Comparison of ENCODE assay signal across 20 cellular contexts in genomic region chr11:9253086-9253485, GRCh38. TPM values are rescaled to one million over a fixed set of nuclear protein-coding genes. Genes with fewer than 3 reads are reported as not detected.
DNase-seq lines count a peak whose midpoint lies in the region; ATAC-seq and TF ChIP-seq lines count a peak whose summit lies in the region.
"Had no signal": no experiment of that assay in that cellular context is flagged by ENCODE, and none has a peak within 500 bp of the region (broad histone marks: within the 10 kb centered on the region; RNA-seq: fewer than 3 reads in every experiment).

No MANE protein-coding gene starts in this region.

- peaks cover 11 to 34% (median 19%) of the 10 kb centered on the region in 4 donors for H3K4me1 Mint-ChIP-seq in CD4-positive, CD25-positive, alpha-beta regulatory T cell
- H3K4me1 Mint-ChIP-seq in HFFc6 (ENCODE audit: low read depth) (peaks cover 38% of the 10 kb centered on the region), osteocyte (ENCODE audit: unreplicated experiment) (peaks cover 26% of the 10 kb centered on the region)
- H3K4me1 Mint-ChIP-seq in effector memory CD8-positive, alpha-beta T cell (ENCODE audit: low read depth in 2 of 2) = peaks cover 9 to 12% of the 10 kb centered on the region in 2 donors
- peaks cover 50% of the 10 kb centered on the region for H3K4me1 Mint-ChIP-seq in activated T-cell treated with anti-CD3 and anti-CD28 coated beads, Interleukin-2, amount 50 U/mL, for 24 hours (ENCODE audit: low read depth)

- TF ChIP-seq POLR2A in body of pancreas (IDR thresholded peaks at IDR 0.05) = no peak

- H3K9me3 ChIP-seq in CD4-positive, CD25-positive, alpha-beta regulatory T cell (ENCODE audit: control insufficient read depth in 2 of 2, low read length in 2 of 2) = no peaks in the 10 kb centered on the region
- H3K9me3 ChIP-seq in body of pancreas = no peaks in the 10 kb centered on the region
- H3K9me3 ChIP-seq: stomach, uterus had no signal

- no peak overlapping the region for H3K27ac ChIP-seq in CD4-positive, CD25-positive, alpha-beta regulatory T cell (ENCODE audit: insufficient read depth, low read length, poor library complexity, severe bottlenecking)
- H3K27ac ChIP-seq in body of pancreas = no peak overlapping the region
- H3K27ac ChIP-seq: epithelial cell of prostate had no signal

- no peaks in the 10 kb centered on the region for H3K27me3 ChIP-seq in CD4-positive, CD25-positive, alpha-beta regulatory T cell (ENCODE audit: control insufficient read depth, insufficient read depth, low read length)
- H3K27me3 ChIP-seq in body of pancreas = no peaks in the 10 kb centered on the region
- H3K27me3 ChIP-seq: stomach, uterus had no signal

- DNase-seq in CD4-positive, CD25-positive, alpha-beta regulatory T cell = no peak
- DNase-seq in HFFc6 (no peak), osteocyte (ENCODE audit: extremely low spot score, unreplicated experiment) (no peak), body of pancreas (no peak)
- no peak for DNase-seq in effector memory CD8-positive, alpha-beta T cell
- no peak for DNase-seq in activated CD8-positive, alpha-beta memory T cell treated with anti-CD3 and anti-CD28 coated beads for 24 hours
- no peak for DNase-seq in activated T-cell treated with anti-CD3 and anti-CD28 coated beads, Interleukin-2, amount 50 U/mL, for 24 hours
- DNase-seq: activated effector memory CD4-positive, alpha-beta T cell treated with Interleukin-2 at 50 U/mL for 16 hours; AML-193; aorta; left colon; NCI-H1417; NCI-H526 treated with DMSO at 0.1 percent for 48 hours; nucleus accumbens; OCI-M1; stimulated activated CD4-positive, alpha-beta T cell treated with anti-CD3 and anti-CD28 coated beads, Interleukin-1b, Interleukin-23, amount 100 ng/mL, for 48 hours; stomach; uterus had no signal

- no peaks in the 10 kb centered on the region for H3K36me3 Mint-ChIP-seq in CD4-positive, CD25-positive, alpha-beta regulatory T cell
- H3K36me3 Mint-ChIP-seq in HFFc6 (ENCODE audit: low read depth) (peaks cover 6% of the 10 kb centered on the region; the same call in 1 of the 2 replicates), osteocyte (ENCODE audit: unreplicated experiment) (peaks cover 3% of the 10 kb centered on the region)
- H3K36me3 Mint-ChIP-seq in effector memory CD8-positive, alpha-beta T cell (ENCODE audit: insufficient read depth) = peaks cover 19% of the 10 kb centered on the region
- H3K36me3 Mint-ChIP-seq in activated T-cell treated with anti-CD3 and anti-CD28 coated beads, Interleukin-2, amount 50 U/mL, for 24 hours (ENCODE audit: low read depth) = peaks cover 12% of the 10 kb centered on the region

- 65 to 77% methylated on average over 3 of the region's 3 CpGs for WGBS in body of pancreas, 2 donors

- H3K4me1 ChIP-seq in CD4-positive, CD25-positive, alpha-beta regulatory T cell (ENCODE audit: control insufficient read depth, insufficient read depth, low read length, poor library complexity, severe bottlenecking) = peaks cover 8% of the 10 kb centered on the region
- peaks cover 9% of the 10 kb centered on the region for H3K4me1 ChIP-seq in body of pancreas
- H3K4me1 ChIP-seq: uterus had no signal

- no peaks in the 10 kb centered on the region for H3K9me3 Mint-ChIP-seq in CD4-positive, CD25-positive, alpha-beta regulatory T cell
- H3K9me3 Mint-ChIP-seq in HFFc6 (no peaks in the 10 kb centered on the region), osteocyte (ENCODE audit: unreplicated experiment) (no peaks in the 10 kb centered on the region)
- no peaks in the 10 kb centered on the region for H3K9me3 Mint-ChIP-seq in effector memory CD8-positive, alpha-beta T cell
- no peaks in the 10 kb centered on the region for H3K9me3 Mint-ChIP-seq in activated T-cell treated with anti-CD3 and anti-CD28 coated beads, Interleukin-2, amount 50 U/mL, for 24 hours

- H3K4me3 ChIP-seq in CD4-positive, CD25-positive, alpha-beta regulatory T cell (ENCODE audit: low read depth, low read length) = no peak overlapping the region
- no peak overlapping the region for H3K4me3 ChIP-seq in body of pancreas
- H3K4me3 ChIP-seq: stomach, uterus had no signal

- ATAC-seq in CD4-positive, CD25-positive, alpha-beta regulatory T cell (ENCODE audit: low read depth in 2 of 2) = no peak
- ATAC-seq in effector memory CD8-positive, alpha-beta T cell (replicated peaks) = no peak
- ATAC-seq in body of pancreas = no peak
- ATAC-seq: activated CD4-positive, CD25-positive, alpha-beta regulatory T cell treated with anti-CD3 and anti-CD28 coated beads, Interleukin-2, amount 50 U/mL, for 24 hours; left colon had no signal

- intact Hi-C loops in body of pancreas (cut with DNase I) = no loop called here

- H3K27me3 Mint-ChIP-seq in CD4-positive, CD25-positive, alpha-beta regulatory T cell = peaks cover 5% of the 10 kb centered on the region
- H3K27me3 Mint-ChIP-seq in HFFc6 (ENCODE audit: insufficient read depth) (peaks cover 2% of the 10 kb centered on the region), osteocyte (ENCODE audit: unreplicated experiment) (no peaks in the 10 kb centered on the region)
- no peaks in the 10 kb centered on the region for H3K27me3 Mint-ChIP-seq in effector memory CD8-positive, alpha-beta T cell
- no peaks in the 10 kb centered on the region for H3K27me3 Mint-ChIP-seq in activated T-cell treated with anti-CD3 and anti-CD28 coated beads, Interleukin-2, amount 50 U/mL, for 24 hours

- no peaks in the 10 kb centered on the region for H3K36me3 ChIP-seq in CD4-positive, CD25-positive, alpha-beta regulatory T cell (ENCODE audit: control insufficient read depth, insufficient read depth, low read length)
- H3K36me3 ChIP-seq in body of pancreas (replicated peaks in 1 of 2; ENCODE audit: insufficient read depth in 1 of 2, low read depth in 2 of 2) = no peaks in the 10 kb centered on the region
- H3K36me3 ChIP-seq: uterus had no signal

- no peak overlapping the region for H3K4me3 Mint-ChIP-seq in CD4-positive, CD25-positive, alpha-beta regulatory T cell
- H3K4me3 Mint-ChIP-seq in HFFc6 = no peak overlapping the region
- H3K4me3 Mint-ChIP-seq in effector memory CD8-positive, alpha-beta T cell = no peak overlapping the region
- no peak overlapping the region for H3K4me3 Mint-ChIP-seq in osteocyte (ENCODE audit: unreplicated experiment)
- no peak overlapping the region for H3K4me3 Mint-ChIP-seq in activated T-cell treated with anti-CD3 and anti-CD28 coated beads, Interleukin-2, amount 50 U/mL, for 24 hours

- TF ChIP-seq CTCF in HFFc6 (IDR thresholded peaks at IDR 0.05) (no peak), osteocyte (IDR thresholded peaks at IDR 0.05) (no peak), body of pancreas (IDR thresholded peaks at IDR 0.05) (no peak)

- H3K27ac Mint-ChIP-seq in CD4-positive, CD25-positive, alpha-beta regulatory T cell = peak overlapping the region in 2 of 3 donors; percentile 46 to 77
- H3K27ac Mint-ChIP-seq in HFFc6 = 0 out of 2 replicates have a peak overlapping the region, but pooled peaks have one; percentile 9
- H3K27ac Mint-ChIP-seq in effector memory CD8-positive, alpha-beta T cell = peak overlapping the region; percentile 15 to 16
- H3K27ac Mint-ChIP-seq in osteocyte (ENCODE audit: unreplicated experiment) = peak overlapping the region; percentile 27
- H3K27ac Mint-ChIP-seq in activated T-cell treated with anti-CD3 and anti-CD28 coated beads, Interleukin-2, amount 50 U/mL, for 24 hours = no peak overlapping the region

RNA-seq across cellular contexts. Expression of gene DENND5A, which starts 12.1 kb away (rescaled TPM):
- total RNA-seq in CD4-positive, CD25-positive, alpha-beta regulatory T cell = 44.3 TPM
- polyA plus RNA-seq in CD4-positive, CD25-positive, alpha-beta regulatory T cell = 1 to 10 TPM; 2.2 to 6.6 (median 3.6) TPM
- total RNA-seq in HFFc6 (2021; fragmentation: NEBNext Ultra II Directional; extraction: Animal tissue kit (Norgen Biotek cat#: 25700)) = 100 to 1,000 TPM in 1 of 6 experiments, 10 to 100 TPM in 5; 82.0 to 106 (median 92.8) TPM
- 115 and 122 TPM in 2 replicates for total RNA-seq in osteocyte
- total RNA-seq in body of pancreas = 10 to 100 TPM; 22.1 to 31.3 TPM
